ENCODE assay signal across 33 cellular contexts in the genomic region with DNA sequence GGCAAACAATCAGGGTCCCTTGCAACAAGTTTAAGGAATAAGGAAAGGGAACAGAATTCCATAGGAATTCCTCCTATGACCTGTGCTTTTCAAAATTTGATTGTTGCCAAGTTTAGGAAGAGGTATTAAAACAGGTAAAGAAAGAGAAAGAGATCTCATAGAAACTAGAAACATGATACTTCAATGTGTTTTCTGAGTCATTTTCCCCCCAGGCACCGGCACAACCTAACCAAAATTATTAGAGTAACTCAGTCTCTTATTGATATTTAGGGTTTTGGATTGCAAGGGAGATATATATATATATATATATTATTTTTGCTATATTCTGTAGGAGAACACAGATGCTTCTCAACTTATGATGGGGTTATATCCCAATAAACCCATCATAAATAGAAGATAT.
"Had no signal": no experiment of that assay in that cellular context is flagged by ENCODE, and none has a peak within 500 bp of the region (broad histone marks: within the 10 kb centered on the region; RNA-seq: fewer than 3 reads in every experiment).

No MANE protein-coding gene starts in this region.

- H3K4me1 Mint-ChIP-seq: activated B cell treated with CpG ODN at 0.5 μM for 24 hours; activated CD4-positive, alpha-beta memory T cell treated with anti-CD3 and anti-CD28 coated beads, Interleukin-2, amount 10 ng/mL, durations not matched to agents 7 days and 5 days; activated CD4-positive, alpha-beta T cell treated with anti-CD3 and anti-CD28 coated beads, Interleukin-2, amount 10 ng/mL, durations not matched to agents 24 days and 14 days; activated CD8-positive, alpha-beta memory T cell treated with anti-CD3 and anti-CD28 coated beads, Interleukin-2, amount 10 ng/mL, durations not matched to agents 7 days and 5 days; activated naive CD4-positive, alpha-beta T cell treated with anti-CD3 and anti-CD28 coated beads, Interleukin-2, amount 10 ng/mL, durations not matched to agents 7 days and 5 days; activated naive CD4-positive, alpha-beta T cell treated with anti-CD3 and anti-CD28 coated beads, Interleukin-2, amount 50 U/mL, for 24 hours; activated naive CD8-positive, alpha-beta T cell treated with anti-CD3 and anti-CD28 coated beads, Interleukin-2, amount 10 ng/mL, durations not matched to agents 7 days and 5 days; activated naive CD8-positive, alpha-beta T cell treated with anti-CD3 and anti-CD28 coated beads, Interleukin-2, amount 50 U/mL, for 24 hours; brain had no signal

- ATAC-seq: activated CD8-positive, alpha-beta memory T cell treated with anti-CD3 and anti-CD28 coated beads, Interleukin-2, amount 10 ng/mL, durations not matched to agents 7 days and 5 days; activated CD8-positive, alpha-beta T cell treated with anti-CD3 and anti-CD28 coated beads, Interleukin-2, amount 10 ng/mL, durations not matched to agents 7 days and 5 days; activated naive CD8-positive, alpha-beta T cell treated with anti-CD3 and anti-CD28 coated beads, Interleukin-2, amount 50 U/mL, for 24 hours had no signal

- H3K27ac ChIP-seq: ascending aorta, VCaP had no signal

- H3K36me3 ChIP-seq: ascending aorta had no signal

- H3K4me3 ChIP-seq: ascending aorta had no signal

- H3K4me1 ChIP-seq: ascending aorta had no signal

- H3K4me3 Mint-ChIP-seq: activated B cell treated with CpG ODN at 0.5 μM for 24 hours; activated CD4-positive, alpha-beta memory T cell treated with anti-CD3 and anti-CD28 coated beads, Interleukin-2, amount 10 ng/mL, durations not matched to agents 7 days and 5 days; activated CD4-positive, alpha-beta T cell treated with anti-CD3 and anti-CD28 coated beads, Interleukin-2, amount 10 ng/mL, durations not matched to agents 24 days and 14 days; activated CD8-positive, alpha-beta memory T cell treated with anti-CD3 and anti-CD28 coated beads, Interleukin-2, amount 10 ng/mL, durations not matched to agents 7 days and 5 days; activated CD8-positive, alpha-beta T cell treated with anti-CD3 and anti-CD28 coated beads, Interleukin-2, amount 10 ng/mL, durations not matched to agents 7 days and 5 days; activated naive CD4-positive, alpha-beta T cell treated with anti-CD3 and anti-CD28 coated beads, Interleukin-2, amount 10 ng/mL, durations not matched to agents 7 days and 5 days; activated naive CD4-positive, alpha-beta T cell treated with anti-CD3 and anti-CD28 coated beads, Interleukin-2, amount 50 U/mL, for 24 hours; activated naive CD8-positive, alpha-beta T cell; activated naive CD8-positive, alpha-beta T cell treated with anti-CD3 and anti-CD28 coated beads, Interleukin-2, amount 10 ng/mL, durations not matched to agents 7 days and 5 days; activated naive CD8-positive, alpha-beta T cell treated with anti-CD3 and anti-CD28 coated beads, Interleukin-2, amount 50 U/mL, for 24 hours; activated T-cell treated with anti-CD3 and anti-CD28 coated beads, Interleukin-2, amount 50 U/mL, for 24 hours; brain; T-helper 1 cell treated with Interleukin-12 subunit alpha and Interleukin-12 subunit beta and Interleukin-4 antibody, amounts not matched to agents 30 μg/mL and 1 μg/mL, for 36 hours; T-helper 2 cell treated with Interferon-gamma antibody and Interleukin-4, amounts not matched to agents 5 μg/mL and 100 μg/mL, for 36 hours had no signal

- H3K27ac Mint-ChIP-seq: activated B cell treated with CpG ODN at 0.5 μM for 24 hours; activated CD4-positive, alpha-beta memory T cell treated with anti-CD3 and anti-CD28 coated beads, Interleukin-2, amount 10 ng/mL, durations not matched to agents 7 days and 5 days; activated CD4-positive, alpha-beta T cell treated with anti-CD3 and anti-CD28 coated beads, Interleukin-2, amount 10 ng/mL, durations not matched to agents 24 days and 14 days; activated CD8-positive, alpha-beta memory T cell treated with anti-CD3 and anti-CD28 coated beads, Interleukin-2, amount 10 ng/mL, durations not matched to agents 7 days and 5 days; activated CD8-positive, alpha-beta T cell treated with anti-CD3 and anti-CD28 coated beads, Interleukin-2, amount 10 ng/mL, durations not matched to agents 7 days and 5 days; activated naive CD4-positive, alpha-beta T cell treated with anti-CD3 and anti-CD28 coated beads, Interleukin-2, amount 10 ng/mL, durations not matched to agents 7 days and 5 days; activated naive CD4-positive, alpha-beta T cell treated with anti-CD3 and anti-CD28 coated beads, Interleukin-2, amount 50 U/mL, for 24 hours; activated naive CD8-positive, alpha-beta T cell; activated naive CD8-positive, alpha-beta T cell treated with anti-CD3 and anti-CD28 coated beads, Interleukin-2, amount 10 ng/mL, durations not matched to agents 7 days and 5 days; activated naive CD8-positive, alpha-beta T cell treated with anti-CD3 and anti-CD28 coated beads, Interleukin-2, amount 50 U/mL, for 24 hours; activated T-cell treated with anti-CD3 and anti-CD28 coated beads, Interleukin-2, amount 50 U/mL, for 24 hours; activated T-helper 2 cell treated with anti-CD3 and anti-CD28 coated beads, Interferon-gamma antibody, Interleukin-2, Interleukin-4, amounts not matched to agents 10 μg/mL and 5 μg/mL and 100 μg/mL, durations not matched to agents 14 hours and 24 hours and 36 hours; brain; T-helper 1 cell treated with Interleukin-12 subunit alpha and Interleukin-12 subunit beta and Interleukin-4 antibody, amounts not matched to agents 30 μg/mL and 1 μg/mL, for 36 hours; T-helper 2 cell treated with Interferon-gamma antibody and Interleukin-4, amounts not matched to agents 5 μg/mL and 100 μg/mL, for 36 hours had no signal

- H3K9me3 Mint-ChIP-seq: activated CD4-positive, alpha-beta memory T cell treated with anti-CD3 and anti-CD28 coated beads, Interleukin-2, amount 10 ng/mL, durations not matched to agents 7 days and 5 days; activated CD4-positive, alpha-beta T cell treated with anti-CD3 and anti-CD28 coated beads, Interleukin-2, amount 10 ng/mL, durations not matched to agents 24 days and 14 days; activated naive CD4-positive, alpha-beta T cell treated with anti-CD3 and anti-CD28 coated beads, Interleukin-2, amount 10 ng/mL, durations not matched to agents 7 days and 5 days; activated naive CD8-positive, alpha-beta T cell treated with anti-CD3 and anti-CD28 coated beads, Interleukin-2, amount 10 ng/mL, durations not matched to agents 7 days and 5 days; activated naive CD8-positive, alpha-beta T cell treated with anti-CD3 and anti-CD28 coated beads, Interleukin-2, amount 50 U/mL, for 24 hours; activated T-cell treated with anti-CD3 and anti-CD28 coated beads, Interleukin-2, amount 50 U/mL, for 24 hours; activated T-helper 2 cell treated with anti-CD3 and anti-CD28 coated beads, Interferon-gamma antibody, Interleukin-2, Interleukin-4, amounts not matched to agents 10 μg/mL and 5 μg/mL and 100 μg/mL, durations not matched to agents 14 hours and 24 hours and 36 hours; brain; T-helper 1 cell treated with Interleukin-12 subunit alpha and Interleukin-12 subunit beta and Interleukin-4 antibody, amounts not matched to agents 30 μg/mL and 1 μg/mL, for 36 hours; T-helper 2 cell treated with Interferon-gamma antibody and Interleukin-4, amounts not matched to agents 5 μg/mL and 100 μg/mL, for 36 hours had no signal

- H3K36me3 Mint-ChIP-seq: activated CD8-positive, alpha-beta memory T cell treated with anti-CD3 and anti-CD28 coated beads, Interleukin-2, amount 10 ng/mL, durations not matched to agents 7 days and 5 days; activated naive CD4-positive, alpha-beta T cell treated with anti-CD3 and anti-CD28 coated beads, Interleukin-2, amount 10 ng/mL, durations not matched to agents 7 days and 5 days; activated naive CD4-positive, alpha-beta T cell treated with anti-CD3 and anti-CD28 coated beads, Interleukin-2, amount 50 U/mL, for 24 hours; activated naive CD8-positive, alpha-beta T cell; activated naive CD8-positive, alpha-beta T cell treated with anti-CD3 and anti-CD28 coated beads, Interleukin-2, amount 10 ng/mL, durations not matched to agents 7 days and 5 days; brain had no signal

- H3K27me3 Mint-ChIP-seq: activated B cell treated with CpG ODN at 0.5 μM for 24 hours; activated CD4-positive, alpha-beta memory T cell treated with anti-CD3 and anti-CD28 coated beads, Interleukin-2, amount 10 ng/mL, durations not matched to agents 7 days and 5 days; activated CD4-positive, alpha-beta T cell treated with anti-CD3 and anti-CD28 coated beads, Interleukin-2, amount 10 ng/mL, durations not matched to agents 24 days and 14 days; activated CD8-positive, alpha-beta memory T cell treated with anti-CD3 and anti-CD28 coated beads, Interleukin-2, amount 10 ng/mL, durations not matched to agents 7 days and 5 days; activated naive CD4-positive, alpha-beta T cell treated with anti-CD3 and anti-CD28 coated beads, Interleukin-2, amount 10 ng/mL, durations not matched to agents 7 days and 5 days; activated naive CD8-positive, alpha-beta T cell; activated naive CD8-positive, alpha-beta T cell treated with anti-CD3 and anti-CD28 coated beads, Interleukin-2, amount 10 ng/mL, durations not matched to agents 7 days and 5 days; activated naive CD8-positive, alpha-beta T cell treated with anti-CD3 and anti-CD28 coated beads, Interleukin-2, amount 50 U/mL, for 24 hours; activated T-cell treated with anti-CD3 and anti-CD28 coated beads, Interleukin-2, amount 50 U/mL, for 24 hours; brain had no signal

- DNase-seq: activated B cell treated with CpG ODN at 0.5 μM for 24 hours; activated CD4-positive, alpha-beta memory T cell treated with anti-CD3 and anti-CD28 coated beads, Interleukin-2, amount 10 ng/mL, durations not matched to agents 7 days and 5 days; activated CD4-positive, alpha-beta T cell treated with anti-CD3 and anti-CD28 coated beads for 4 hours; activated CD4-positive, alpha-beta T cell treated with anti-CD3 and anti-CD28 coated beads, Interleukin-2, amount 10 ng/mL, durations not matched to agents 24 days and 14 days; activated CD4-positive, alpha-beta T cell treated with anti-CD3 and anti-CD28 coated beads, Interleukin-2, amount 50 U/mL, for 48 hours; activated CD4-positive, CD25-positive, alpha-beta regulatory T cell treated with anti-CD3 and anti-CD28 coated beads, Interleukin-2, amount 50 U/mL, for 72 hours; activated CD8-positive, alpha-beta memory T cell treated with anti-CD3 and anti-CD28 coated beads for 24 hours; activated CD8-positive, alpha-beta memory T cell treated with anti-CD3 and anti-CD28 coated beads, Interleukin-2, amount 10 ng/mL, durations not matched to agents 7 days and 5 days; activated CD8-positive, alpha-beta memory T cell treated with anti-CD3 and anti-CD28 coated beads, Interleukin-2, amount 50 U/mL, for 48 hours; activated CD8-positive, alpha-beta T cell treated with anti-CD3 and anti-CD28 coated beads, Interleukin-2, amount 10 ng/mL, durations not matched to agents 7 days and 5 days; activated effector memory CD4-positive, alpha-beta T cell treated with Interleukin-2 at 50 U/mL for 16 hours; activated gamma-delta T cell; activated naive CD4-positive, alpha-beta T cell treated with anti-CD3 and anti-CD28 coated beads, Interleukin-2, amount 10 ng/mL, durations not matched to agents 7 days and 5 days; activated naive CD4-positive, alpha-beta T cell treated with Interleukin-2 at 50 U/mL for 16 hours; activated naive CD8-positive, alpha-beta T cell treated with anti-CD3 and anti-CD28 coated beads, Interleukin-2, amount 10 ng/mL, durations not matched to agents 7 days and 5 days; activated naive CD8-positive, alpha-beta T cell treated with anti-CD3 and anti-CD28 coated beads, Interleukin-2, amount 50 U/mL, for 24 hours; activated T-cell treated with anti-CD3 and anti-CD28 coated beads, Interleukin-2, amount 50 U/mL, for 24 hours; activated T-cell treated with anti-CD3 and anti-CD28 coated beads, Interleukin-2, amount 50 U/mL, for 48 hours; amygdala; anterior cingulate cortex; central memory CD4-positive, alpha-beta T cell; T-helper 1 cell; T-helper 2 cell; T-helper 9 cell had no signal

- FAIRE-seq: TTC549 had no signal

- H3K27me3 ChIP-seq: ascending aorta had no signal

- H3K9me3 ChIP-seq: ascending aorta had no signal
